16 cellular contexts compared by ENCODE assay signal in genomic region chr12:94421868-94422740, GRCh38.
"Had no signal": no experiment of that assay in that cellular context is flagged by ENCODE, and none has a peak within 500 bp of the region (broad histone marks: within the 10 kb centered on the region; RNA-seq: fewer than 3 reads in every experiment).

No MANE protein-coding gene starts in this region.

- H3K4me2 ChIP-seq: smooth muscle cell had no signal

- H3K4me3 Mint-ChIP-seq: activated CD4-positive, alpha-beta T cell treated with anti-CD3 and anti-CD28 coated beads, Interleukin-2, amount 10 ng/mL, durations not matched to agents 7 days and 5 days; activated naive CD4-positive, alpha-beta T cell treated with anti-CD3 and anti-CD28 coated beads, Interleukin-2, amount 50 U/mL, for 24 hours; activated T-cell treated with anti-CD3 and anti-CD28 coated beads, Interleukin-2, amount 50 U/mL, for 4 hours; effector memory CD8-positive, alpha-beta T cell; naive thymus-derived CD4-positive, alpha-beta T cell; type B pancreatic cell had no signal

- H3K27ac Mint-ChIP-seq: activated CD4-positive, alpha-beta T cell treated with anti-CD3 and anti-CD28 coated beads, Interleukin-2, amount 10 ng/mL, durations not matched to agents 7 days and 5 days; activated naive CD4-positive, alpha-beta T cell treated with anti-CD3 and anti-CD28 coated beads, Interleukin-2, amount 50 U/mL, for 24 hours; effector memory CD8-positive, alpha-beta T cell; naive thymus-derived CD4-positive, alpha-beta T cell; type B pancreatic cell had no signal

- H3K36me3 ChIP-seq: neutrophil had no signal

- H3K27me3 ChIP-seq: neutrophil, testis had no signal

- H2AFZ ChIP-seq: parathyroid adenoma had no signal

- DNase-seq: activated CD4-positive, alpha-beta T cell treated with anti-CD3 and anti-CD28 coated beads, Interleukin-2, amount 10 ng/mL, durations not matched to agents 7 days and 5 days; activated CD8-positive, alpha-beta memory T cell treated with anti-CD3 and anti-CD28 coated beads, Interleukin-2, amount 50 U/mL, for 4 hours; activated effector memory CD4-positive, alpha-beta T cell treated with anti-CD3 and anti-CD28 coated beads, Interleukin-2, amount 50 U/mL, for 16 hours; activated T-cell treated with anti-CD3 and anti-CD28 coated beads, Interleukin-2, amount 50 U/mL, for 4 hours; effector memory CD8-positive, alpha-beta T cell; left ventricle myocardium superior; mesenchymal stem cell; naive thymus-derived CD4-positive, alpha-beta T cell; stimulated activated CD4-positive, alpha-beta T cell treated with anti-CD3 and anti-CD28 coated beads, Interleukin-4, amount 100 ng/mL, for 1 hour; testis had no signal

- H3K9ac ChIP-seq: parathyroid adenoma had no signal

- H3K4me1 ChIP-seq: parathyroid adenoma had no signal

- H3K27me3 Mint-ChIP-seq: activated CD4-positive, alpha-beta T cell treated with anti-CD3 and anti-CD28 coated beads, Interleukin-2, amount 10 ng/mL, durations not matched to agents 7 days and 5 days; activated naive CD4-positive, alpha-beta T cell treated with anti-CD3 and anti-CD28 coated beads, Interleukin-2, amount 50 U/mL, for 24 hours; effector memory CD8-positive, alpha-beta T cell; naive thymus-derived CD4-positive, alpha-beta T cell; type B pancreatic cell had no signal

- ATAC-seq: activated T-cell treated with anti-CD3 and anti-CD28 coated beads, Interleukin-2, amount 50 U/mL, for 4 hours; effector memory CD8-positive, alpha-beta T cell; left ventricle myocardium superior; naive thymus-derived CD4-positive, alpha-beta T cell; sciatic nerve had no signal

- H3K27ac ChIP-seq: neutrophil, parathyroid adenoma, testis had no signal

- H3K9me3 ChIP-seq: testis had no signal

- H3K4me3 ChIP-seq: smooth muscle cell, testis had no signal
